ENCODE assay signal across 1 cellular context in genomic region chr20:10949930-10950783, GRCh38.
A peak's percentile ranks its signal among the peaks of the same experiment; 100 is the strongest.
TF ChIP-seq lines count a peak whose summit lies in the region.

No MANE protein-coding gene starts in this region.

TF ChIP-seq in HepG2, 621 proteins besides CTCF, POLR2A, EP300 and RAD21 (continued from another document):
- no peak for TF ChIP-seq ZHX2 (IDR thresholded peaks at IDR 0.05; ENCODE audit: low read depth)
- peak; percentile 64; the same call in 1 of the 2 replicates for TF ChIP-seq ZHX2 (CRISPR knock-in tag; IDR thresholded peaks at IDR 0.05; ENCODE audit: borderline replicate concordance)
- TF ChIP-seq ATAD3A (CRISPR knock-in tag; IDR thresholded peaks at IDR 0.05): no peak
- TF ChIP-seq ZBTB33 (CRISPR knock-in tag; IDR thresholded peaks at IDR 0.05): no peak
- no peak for TF ChIP-seq MEIS2 (CRISPR knock-in tag; IDR thresholded peaks at IDR 0.05)
- TF ChIP-seq SRY (CRISPR knock-in tag; IDR thresholded peaks at IDR 0.05): no peak; the same call in 1 of the 2 replicates
- peak; percentile 78 for TF ChIP-seq ZNF503 (CRISPR knock-in tag; IDR thresholded peaks at IDR 0.05)
- no peak for TF ChIP-seq ZMYM2 (CRISPR knock-in tag; IDR thresholded peaks at IDR 0.05)
- no peak for TF ChIP-seq SP4 (CRISPR knock-in tag; IDR thresholded peaks at IDR 0.05)
- no peak for TF ChIP-seq ZNF44 (CRISPR knock-in tag; IDR thresholded peaks at IDR 0.05)
- TF ChIP-seq ATF7 (IDR thresholded peaks at IDR 0.05): no peak
- TF ChIP-seq ATF7 (CRISPR knock-in tag; IDR thresholded peaks at IDR 0.05): no peak
- TF ChIP-seq NFKBIZ (CRISPR knock-in tag; IDR thresholded peaks at IDR 0.05): no peak
- TF ChIP-seq SMAD3 (CRISPR knock-in tag; IDR thresholded peaks at IDR 0.05): peak; percentile 34; the same call in 1 of the 2 replicates
- no peak for TF ChIP-seq AHR (CRISPR knock-in tag; IDR thresholded peaks at IDR 0.05)
- no peak for TF ChIP-seq ZNF564 (CRISPR knock-in tag; IDR thresholded peaks at IDR 0.05)
